Comparison of ENCODE assay signal across 15 cellular contexts in the genomic region with DNA sequence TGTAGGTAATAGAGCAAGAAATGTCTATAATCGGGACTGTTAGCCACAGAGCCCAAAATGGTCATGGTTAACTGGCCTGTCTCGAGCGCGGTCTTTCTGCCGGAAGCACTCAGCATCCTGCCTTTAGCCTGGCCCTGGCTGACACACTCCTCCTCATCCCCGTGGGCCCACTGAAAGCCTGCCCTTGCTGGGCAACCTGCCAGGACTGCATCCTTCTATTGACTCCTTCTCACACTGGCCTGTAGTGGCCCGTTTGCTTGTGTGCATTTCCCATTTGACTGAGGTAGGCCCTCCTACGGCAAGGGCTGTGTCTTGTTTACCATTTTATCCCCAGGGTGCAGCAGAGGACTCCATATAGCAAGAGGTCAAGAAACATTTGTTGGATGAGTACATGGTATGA.
DNase-seq lines count a peak whose midpoint lies in the region; ATAC-seq, FAIRE-seq and TF ChIP-seq lines count a peak whose summit lies in the region.
"Had no signal": no experiment of that assay in that cellular context is flagged by ENCODE, and none has a peak within 500 bp of the region (broad histone marks: within the 10 kb centered on the region; RNA-seq: fewer than 3 reads in every experiment).

No MANE protein-coding gene starts in this region.

- H3K23me2 ChIP-seq in H1 (ENCODE audit: low read depth, low read length), result no peaks in the 10 kb centered on the region

- no peaks in the 10 kb centered on the region for H3K79me1 ChIP-seq in H1 (ENCODE audit: low read depth, low read length)

- H3K36me3 ChIP-seq in right atrium auricular region (no peaks in the 10 kb centered on the region), H1 (ENCODE audit: control insufficient read depth in 2 of 4, insufficient read depth in 4 of 4, low read length in 3 of 4) (no peaks in the 10 kb centered on the region; a peak in 1 of 8 replicates)

- H3K9ac ChIP-seq in H1 (replicated peaks in 1 of 4; ENCODE audit: extremely low read depth in 1 of 4, low read depth in 3 of 4, low read length in 3 of 4), result no peak overlapping the region

- no peak overlapping the region for H2BK120ac ChIP-seq in H1 (replicated peaks; ENCODE audit: low read depth, low read length)

- CTCF ChIA-PET in H1 (lab: Charles Lee; ENCODE audit: partially characterized antibody), result interaction anchor here (1.4 to 1.5 kb wide), 2 partner anchors 13 to 74 kb away, joined by 3 to 4 read pairs; no protein-coding TSS in a partner anchor

- TF ChIP-seq CTCF in right atrium auricular region (IDR thresholded peaks at IDR 0.05) (no peak), H1 (IDR thresholded peaks at IDR 0.05; ENCODE audit: control extremely low read depth in 1 of 3, insufficient read depth in 1 of 3, low read depth in 1 of 3, low read length in 3 of 3) (no peak; a peak in 1 of 4 replicates)

- H3K79me2 ChIP-seq in H1 (ENCODE audit: control insufficient read depth in 1 of 2, insufficient read depth in 2 of 2, low read length in 2 of 2), result no peaks in the 10 kb centered on the region

- no peak for TF ChIP-seq POLR2A in H1 (IDR thresholded peaks at IDR 0.05; ENCODE audit: control extremely low read depth in 1 of 2, low read depth in 2 of 2, low read length in 2 of 2)

- no peak for TF ChIP-seq EP300 in H1 (IDR thresholded peaks at IDR 0.05; ENCODE audit: borderline replicate concordance in 1 of 2, low read depth in 2 of 2, low read length in 2 of 2)

- H3K4ac ChIP-seq in H1 (replicated peaks; ENCODE audit: insufficient read length, low read depth, low read length), result no peak overlapping the region

- no peak overlapping the region for H4K91ac ChIP-seq in H1 (replicated peaks; ENCODE audit: insufficient read length, low read length)

- peak; percentile 16 to 33; a peak in 3 of 4 replicates for TF ChIP-seq RAD21 in H1 (IDR thresholded peaks at IDR 0.05 in 1 of 2, conservative IDR thresholded peaks at IDR 0.05 in 1 of 2; ENCODE audit: low read depth in 2 of 2, low read length in 2 of 2)

- ATAC-seq in Right ventricle myocardium superior (ENCODE audit: poor library complexity), result no peak

- no peak overlapping the region for H3K4me2 ChIP-seq in H1 (ENCODE audit: insufficient read depth in 1 of 2, low read depth in 2 of 2, low read length in 2 of 2)

- no peak overlapping the region for H4K8ac ChIP-seq in H1 (ENCODE audit: extremely low read depth, insufficient read depth, low read length)

- H3K27me3 ChIP-seq in right atrium auricular region (no peaks in the 10 kb centered on the region), H1 (replicated peaks in 1 of 4; ENCODE audit: control insufficient read depth in 3 of 4, extremely low read depth in 1 of 4, insufficient read depth in 3 of 4, low read length in 3 of 4) (no peaks in the 10 kb centered on the region)

- H3K9me3 ChIP-seq in right atrium auricular region (peaks cover 0 to 7% of the 10 kb centered on the region in 2 donors), H1 (ENCODE audit: insufficient read depth in 2 of 2, low read depth in 1 of 2, low read length in 1 of 2) (no peaks in the 10 kb centered on the region)

- no peak overlapping the region for H3K4me3 ChIP-seq in right atrium auricular region
- H3K4me3 ChIP-seq in H1 (ENCODE audit: extremely low read depth in 1 of 4, insufficient read depth in 2 of 4, low read depth in 3 of 4, low read length in 4 of 4), result no peak overlapping the region

- H3K18ac ChIP-seq in H1 (ENCODE audit: extremely low read depth, low read length), result no peak overlapping the region

- H3K27ac ChIP-seq in right atrium auricular region (no peak overlapping the region), H1 (ENCODE audit: low read depth, low read length) (no peak overlapping the region)

- intact Hi-C loops in Right ventricle myocardium superior (cut with DNase I), result no loop called here

- FAIRE-seq in H1 (lab: Jason Lieb, UNC), result no peak

- no peak overlapping the region for H3K56ac ChIP-seq in H1 (replicated peaks; ENCODE audit: insufficient read length, low read depth, low read length)

- no peak overlapping the region for H2BK5ac ChIP-seq in H1 (ENCODE audit: low read depth, low read length)

- no peak overlapping the region; the same call in 1 of the 2 replicates for H2BK15ac ChIP-seq in H1 (ENCODE audit: low read length)

- no peak overlapping the region for H3K23ac ChIP-seq in H1 (ENCODE audit: insufficient read length)

- POLR2A ChIA-PET in H1 (lab: Charles Lee; ENCODE audit: partially characterized antibody), result no interaction called here

- H2BK12ac ChIP-seq in H1 (ENCODE audit: low read depth, low read length), result 0 out of 2 replicates have a peak overlapping the region, but pooled peaks have one; percentile 32

- peak overlapping the region; percentile 60; the same call in 1 of the 2 replicates for H2AK5ac ChIP-seq in H1 (ENCODE audit: low read depth, low read length)

- H3K14ac ChIP-seq in H1 (ENCODE audit: insufficient read length), result no peak overlapping the region

- DNase-seq in Right ventricle myocardium superior (peak; percentile 57), right atrium auricular region (ENCODE audit: low spot score) (no peak), NCI-H748 (lab: John Stamatoyannopoulos, UW; ENCODE audit: unreplicated experiment) (peak; percentile 99), H1 (ENCODE audit: low read depth in 1 of 2, low spot score in 2 of 2) (no peak), stromal cell of bone marrow (ENCODE audit: low read depth) (peak; percentile 6), kidney tubule cell (ENCODE audit: low spot score) (no peak), KG1 (lab: John Stamatoyannopoulos, UW) (no peak), CD1c-positive myeloid dendritic cell (ENCODE audit: extremely low spot score) (no peak)
- DNase-seq: activated CD4-positive, alpha-beta T cell treated with anti-CD3 and anti-CD28 coated beads, Interleukin-2, amount 50 U/mL, for 48 hours; cerebellar nuclear complex; HFFc6; immature natural killer cell; mesenchymal stem cell; NCI-H1417 treated with DMSO at 0.1 percent for 48 hours; nephron progenitor cell had no signal

- H2AFZ ChIP-seq in H1 (ENCODE audit: low read length), result no peak overlapping the region

- H2BK20ac ChIP-seq in H1 (ENCODE audit: low read length), result no peak overlapping the region; the same call in 1 of the 2 replicates

- H4K20me1 ChIP-seq in H1 (replicated peaks in 1 of 2; ENCODE audit: control insufficient read depth in 1 of 2, insufficient read depth in 2 of 2, low read length in 2 of 2), result no peaks in the 10 kb centered on the region

- no peaks in the 10 kb centered on the region for H3K4me1 ChIP-seq in right atrium auricular region
- H3K4me1 ChIP-seq in H1 (replicated peaks in 1 of 4; ENCODE audit: control insufficient read depth in 3 of 4, insufficient read depth in 4 of 4, low read length in 3 of 4), result no peaks in the 10 kb centered on the region; a peak in 1 of 7 replicates

- WGBS in H1 (ENCODE audit: extremely low coverage in 1 of 2, insufficient coverage in 1 of 2, insufficient read length in 1 of 2, insufficient replicate concordance in 2 of 2, low coverage in 1 of 2, low lambda C conversion rate in 2 of 2, missing lambda C conversion rate in 1 of 2), 2 experiments, result 95% methylated on average over 8 of the region's 8 CpGs; no CpG with 5 or more reads in 1 of the 2 experiments

- H4K5ac ChIP-seq in H1 (ENCODE audit: insufficient read length, low read depth, low read length), result no peak overlapping the region

TF ChIP-seq in H1, 55 proteins besides CTCF, POLR2A, EP300 and RAD21 (continues in another document):
- TF ChIP-seq POLR2AphosphoS5 (IDR thresholded peaks at IDR 0.05; ENCODE audit: low read depth, low read length) (no peak), CHD1 (IDR thresholded peaks at IDR 0.05; ENCODE audit: low read depth, low read length) (no peak), POU5F1 (IDR thresholded peaks at IDR 0.05; ENCODE audit: low read depth, low read length) (no peak), FOSL1 (IDR thresholded peaks at IDR 0.05; ENCODE audit: insufficient read depth, low read depth, low read length) (no peak), KDM4A (IDR thresholded peaks at IDR 0.05; ENCODE audit: low read depth, low read length, severe bottlenecking) (no peak), USF2 (IDR thresholded peaks at IDR 0.05; ENCODE audit: low read length) (no peak), TCF12 (IDR thresholded peaks at IDR 0.05; ENCODE audit: low read depth, low read length) (no peak), CBX8 (IDR thresholded peaks at IDR 0.05; ENCODE audit: borderline replicate concordance, low read depth, low read length) (no peak), EZH2 (IDR thresholded peaks at IDR 0.05; ENCODE audit: low read depth, low read length, severe bottlenecking) (no peak), BRCA1 (IDR thresholded peaks at IDR 0.05; ENCODE audit: low read depth, low read length) (no peak), RXRA (IDR thresholded peaks at IDR 0.05; ENCODE audit: insufficient read depth, low read depth, low read length) (no peak), JUN (IDR thresholded peaks at IDR 0.05; ENCODE audit: low read depth, low read length) (no peak), MAX (IDR thresholded peaks at IDR 0.05) (no peak), YY1 (IDR thresholded peaks at IDR 0.05; ENCODE audit: low read depth, low read length) (no peak), SAP30 (IDR thresholded peaks at IDR 0.05; ENCODE audit: insufficient read depth, insufficient replicate concordance, low read length) (no peak), TBP (IDR thresholded peaks at IDR 0.05; ENCODE audit: low read depth, low read length) (no peak), CHD2 (IDR thresholded peaks at IDR 0.05; ENCODE audit: low read length) (no peak)

Comparison
In these comparisons a context has a peak if more than half of its experiments do, and no peak if none do; other contexts are left out.
1. DNase-seq: peak in Right ventricle myocardium superior (single experiment), NCI-H748 (single experiment) and stromal cell of bone marrow (single experiment); none in right atrium auricular region (single experiment), H1 (0 of 2), kidney tubule cell (single experiment), KG1 (single experiment) and CD1c-positive myeloid dendritic cell (single experiment).